Comparison of ENCODE assay signal across 1 cellular context in the genomic region with DNA sequence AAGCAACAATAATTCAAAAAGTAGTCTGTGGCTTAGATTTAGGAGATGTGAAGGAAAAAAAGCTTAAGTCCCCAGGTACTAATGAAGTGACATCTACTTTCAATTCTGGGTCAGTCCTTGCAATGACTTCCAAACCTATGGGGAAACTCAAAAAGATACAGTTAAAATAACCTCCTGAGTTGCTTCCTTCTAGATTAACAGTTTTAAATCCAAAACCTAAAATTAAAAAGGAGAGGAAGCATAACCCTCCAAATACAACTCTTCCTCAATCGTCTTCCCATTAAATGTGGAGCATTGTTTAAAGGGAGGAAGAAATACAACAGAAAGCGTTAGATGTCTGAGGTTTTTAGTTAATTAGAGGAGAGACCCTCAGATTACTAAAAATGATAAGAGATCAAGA.
TF ChIP-seq lines count a peak whose summit lies in the region.

No MANE protein-coding gene starts in this region.

TF ChIP-seq in SK-N-SH, 30 proteins besides CTCF, POLR2A, EP300 and RAD21 (continued from another document):
- TF ChIP-seq, protein P1, sequence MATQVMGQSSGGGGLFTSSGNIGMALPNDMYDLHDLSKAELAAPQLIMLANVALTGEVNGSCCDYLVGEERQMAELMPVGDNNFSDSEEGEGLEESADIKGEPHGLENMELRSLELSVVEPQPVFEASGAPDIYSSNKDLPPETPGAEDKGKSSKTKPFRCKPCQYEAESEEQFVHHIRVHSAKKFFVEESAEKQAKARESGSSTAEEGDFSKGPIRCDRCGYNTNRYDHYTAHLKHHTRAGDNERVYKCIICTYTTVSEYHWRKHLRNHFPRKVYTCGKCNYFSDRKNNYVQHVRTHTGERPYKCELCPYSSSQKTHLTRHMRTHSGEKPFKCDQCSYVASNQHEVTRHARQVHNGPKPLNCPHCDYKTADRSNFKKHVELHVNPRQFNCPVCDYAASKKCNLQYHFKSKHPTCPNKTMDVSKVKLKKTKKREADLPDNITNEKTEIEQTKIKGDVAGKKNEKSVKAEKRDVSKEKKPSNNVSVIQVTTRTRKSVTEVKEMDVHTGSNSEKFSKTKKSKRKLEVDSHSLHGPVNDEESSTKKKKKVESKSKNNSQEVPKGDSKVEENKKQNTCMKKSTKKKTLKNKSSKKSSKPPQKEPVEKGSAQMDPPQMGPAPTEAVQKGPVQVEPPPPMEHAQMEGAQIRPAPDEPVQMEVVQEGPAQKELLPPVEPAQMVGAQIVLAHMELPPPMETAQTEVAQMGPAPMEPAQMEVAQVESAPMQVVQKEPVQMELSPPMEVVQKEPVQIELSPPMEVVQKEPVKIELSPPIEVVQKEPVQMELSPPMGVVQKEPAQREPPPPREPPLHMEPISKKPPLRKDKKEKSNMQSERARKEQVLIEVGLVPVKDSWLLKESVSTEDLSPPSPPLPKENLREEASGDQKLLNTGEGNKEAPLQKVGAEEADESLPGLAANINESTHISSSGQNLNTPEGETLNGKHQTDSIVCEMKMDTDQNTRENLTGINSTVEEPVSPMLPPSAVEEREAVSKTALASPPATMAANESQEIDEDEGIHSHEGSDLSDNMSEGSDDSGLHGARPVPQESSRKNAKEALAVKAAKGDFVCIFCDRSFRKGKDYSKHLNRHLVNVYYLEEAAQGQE (IDR thresholded peaks at IDR 0.05; ENCODE audit: low read depth, low read length), result no peak
- no peak for TF ChIP-seq SIN3A (IDR thresholded peaks at IDR 0.05; ENCODE audit: borderline replicate concordance, low read depth, low read length)
- no peak for TF ChIP-seq GABPA (IDR thresholded peaks at IDR 0.05; ENCODE audit: low read depth)
- TF ChIP-seq FOXJ3 (CRISPR knock-in tag; IDR thresholded peaks at IDR 0.05), result no peak
- no peak for TF ChIP-seq NFIC (IDR thresholded peaks at IDR 0.05; ENCODE audit: borderline replicate concordance)
- TF ChIP-seq FOXM1 (IDR thresholded peaks at IDR 0.05; ENCODE audit: low read depth), result no peak
